ENCODE assay signal across 8 cellular contexts in the genomic region with DNA sequence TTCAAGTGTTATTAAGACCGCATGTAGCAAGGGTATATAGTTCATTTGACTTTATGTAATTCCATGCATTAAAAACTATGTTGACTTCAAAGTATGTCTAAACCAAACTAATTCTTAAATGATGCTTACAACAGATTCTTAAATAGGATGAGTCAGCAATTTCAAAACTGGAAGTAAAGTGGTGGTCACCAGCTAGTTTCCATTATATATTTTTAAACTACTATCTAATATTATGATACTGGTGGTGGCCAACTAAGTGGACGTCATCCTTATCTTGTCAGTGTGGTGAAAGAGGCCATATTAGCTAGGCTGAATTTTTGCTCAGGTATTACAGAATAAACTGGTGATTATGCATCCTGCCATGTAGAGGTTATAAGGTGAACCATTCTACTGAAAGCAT. TPM values are rescaled to one million over a fixed set of nuclear protein-coding genes. Genes with fewer than 3 reads are reported as not detected.
DNase-seq lines count a peak whose midpoint lies in the region; ATAC-seq and TF ChIP-seq lines count a peak whose summit lies in the region.
"Had no signal": no experiment of that assay in that cellular context is flagged by ENCODE, and none has a peak within 500 bp of the region (broad histone marks: within the 10 kb centered on the region; RNA-seq: fewer than 3 reads in every experiment).

No MANE protein-coding gene starts in this region.

- H3K9me3 ChIP-seq in MG63 (no peaks in the 10 kb centered on the region), esophagus squamous epithelium (no peaks in the 10 kb centered on the region)

- TF ChIP-seq POLR2A in esophagus squamous epithelium (IDR thresholded peaks at IDR 0.05) = no peak

- intact Hi-C loops in esophagus squamous epithelium (cut with DNase I) = no loop called here

- no peak for DNase-seq in MG63
- no peak for DNase-seq in esophagus squamous epithelium (lab: John Stamatoyannopoulos, UW)
- DNase-seq in NCI-H524 treated with DMSO at 0.1 percent for 48 hours (lab: John Stamatoyannopoulos, UW) = no peak
- no peak for DNase-seq in DMS114 treated with DMSO at 0.1 percent for 48 hours (lab: John Stamatoyannopoulos, UW; ENCODE audit: unreplicated experiment)
- no peak for DNase-seq in activated gamma-delta T cell (lab: John Stamatoyannopoulos, UW)

- TF ChIP-seq CTCF in esophagus squamous epithelium (IDR thresholded peaks at IDR 0.05) = no peak

- H3K27ac ChIP-seq in esophagus squamous epithelium = peak overlapping the region; percentile 89 to 96 (median 92)
- H3K27ac ChIP-seq: cardiac muscle cell had no signal

- peaks cover 3 to 53% (median 14%) of the 10 kb centered on the region in 3 donors for H3K4me1 ChIP-seq in esophagus squamous epithelium

- no peaks in the 10 kb centered on the region for H3K27me3 ChIP-seq in MG63
- H3K27me3 ChIP-seq in esophagus squamous epithelium = no peaks in the 10 kb centered on the region

- no peaks in the 10 kb centered on the region for H3K36me3 Mint-ChIP-seq in stimulated activated memory B cell treated with anti-CD40 and anti-IgM and Interleukin-4, amounts not matched to agents 10 μg/mL and 1 μg/mL and 100 μg/mL, for 72 hours

- H3K27me3 Mint-ChIP-seq in stimulated activated memory B cell treated with anti-CD40 and anti-IgM and Interleukin-4, amounts not matched to agents 10 μg/mL and 1 μg/mL and 100 μg/mL, for 72 hours = no peaks in the 10 kb centered on the region

- H3K4me3 ChIP-seq in MG63 (peak overlapping the region; percentile 77), esophagus squamous epithelium (peak overlapping the region; percentile 75 to 94 (median 87))

- peak overlapping the region; percentile 94 for H3K4me3 Mint-ChIP-seq in stimulated activated memory B cell treated with anti-CD40 and anti-IgM and Interleukin-4, amounts not matched to agents 10 μg/mL and 1 μg/mL and 100 μg/mL, for 72 hours

- H3K4me1 Mint-ChIP-seq in stimulated activated memory B cell treated with anti-CD40 and anti-IgM and Interleukin-4, amounts not matched to agents 10 μg/mL and 1 μg/mL and 100 μg/mL, for 72 hours = peaks cover 36% of the 10 kb centered on the region

- no peaks in the 10 kb centered on the region for H3K36me3 ChIP-seq in MG63
- no peaks in the 10 kb centered on the region for H3K36me3 ChIP-seq in esophagus squamous epithelium
- H3K36me3 ChIP-seq: cardiac muscle cell had no signal

- H3K9me3 Mint-ChIP-seq in stimulated activated memory B cell treated with anti-CD40 and anti-IgM and Interleukin-4, amounts not matched to agents 10 μg/mL and 1 μg/mL and 100 μg/mL, for 72 hours = no peaks in the 10 kb centered on the region

- 50 to 64% methylated on average over 2 of the region's 2 CpGs for WGBS in esophagus squamous epithelium, 2 donors

- ATAC-seq in GM19035 (IDR thresholded peaks at IDR 0.05; ENCODE audit: unreplicated experiment) = peak; percentile 25
- no peak for ATAC-seq in stimulated activated memory B cell treated with anti-CD40 and anti-IgM and Interleukin-4, amounts not matched to agents 10 μg/mL and 1 μg/mL and 100 μg/mL, for 72 hours

- H3K27ac Mint-ChIP-seq in stimulated activated memory B cell treated with anti-CD40 and anti-IgM and Interleukin-4, amounts not matched to agents 10 μg/mL and 1 μg/mL and 100 μg/mL, for 72 hours = peak overlapping the region; percentile 98

RNA-seq across cellular contexts. Expression of gene IL15, which starts 1.2 kb away (rescaled TPM):
- 6.2 and 9.3 TPM in 2 replicates for total RNA-seq in MG63 (2014; rRNA removed; shearing (Covaris generic); ENCODE audit: low replicate concordance)
- total RNA-seq in esophagus squamous epithelium = 1 to 10 TPM in 3 of 4 donors, under 1 TPM in 1; 0.91 to 5.9 (median 2.6) TPM
- total RNA-seq: cardiac muscle cell had no signal
